ENCODE assay signal across 15 cellular contexts in genomic region chr5:180133060-180133459, GRCh38.
"Had no signal": no experiment of that assay in that cellular context is flagged by ENCODE, and none has a peak within 500 bp of the region (broad histone marks: within the 10 kb centered on the region; RNA-seq: fewer than 3 reads in every experiment).

No MANE protein-coding gene starts in this region.

- H3K36me3 Mint-ChIP-seq: activated naive CD8-positive, alpha-beta T cell; neural progenitor cell; stimulated activated effector memory CD8-positive, alpha-beta T cell treated with anti-CD3 and anti-CD28 coated beads, Interleukin-12 subunit alpha, Interleukin-12 subunit beta, amount 100 ng/mL, for 72 hours; T-cell had no signal

- ATAC-seq: stimulated activated effector memory CD8-positive, alpha-beta T cell treated with anti-CD3 and anti-CD28 coated beads, Interleukin-12 subunit alpha, Interleukin-12 subunit beta, amount 100 ng/mL, for 72 hours; T-cell had no signal

- H3K27me3 Mint-ChIP-seq: activated CD4-positive, alpha-beta memory T cell treated with anti-CD3 and anti-CD28 coated beads, Interleukin-2, amount 10 ng/mL, durations not matched to agents 7 days and 5 days had no signal

- H3K27me3 ChIP-seq: dorsolateral prefrontal cortex, neural progenitor cell had no signal

- H3K4me3 Mint-ChIP-seq: activated CD4-positive, alpha-beta memory T cell treated with anti-CD3 and anti-CD28 coated beads, Interleukin-2, amount 10 ng/mL, durations not matched to agents 7 days and 5 days; activated naive CD8-positive, alpha-beta T cell; neural progenitor cell; stimulated activated effector memory CD8-positive, alpha-beta T cell treated with anti-CD3 and anti-CD28 coated beads, Interleukin-12 subunit alpha, Interleukin-12 subunit beta, amount 100 ng/mL, for 72 hours; T-cell had no signal

- H3K36me3 ChIP-seq: brain microvascular endothelial cell, esophagus squamous epithelium, neural progenitor cell had no signal

- H3K27ac ChIP-seq: brain microvascular endothelial cell, esophagus squamous epithelium, neural progenitor cell, SK-N-MC, VCaP had no signal

- DNase-seq: activated CD4-positive, alpha-beta memory T cell treated with anti-CD3 and anti-CD28 coated beads, Interleukin-2, amount 10 ng/mL, durations not matched to agents 7 days and 5 days; amygdala; brain microvascular endothelial cell; cerebellar nuclear complex; esophagus squamous epithelium; foreskin fibroblast; mesendoderm; small intestine had no signal

- H3K9me3 Mint-ChIP-seq: activated CD4-positive, alpha-beta memory T cell treated with anti-CD3 and anti-CD28 coated beads, Interleukin-2, amount 10 ng/mL, durations not matched to agents 7 days and 5 days; neural progenitor cell; stimulated activated effector memory CD8-positive, alpha-beta T cell treated with anti-CD3 and anti-CD28 coated beads, Interleukin-12 subunit alpha, Interleukin-12 subunit beta, amount 100 ng/mL, for 72 hours; T-cell had no signal

- H3K27ac Mint-ChIP-seq: activated CD4-positive, alpha-beta memory T cell treated with anti-CD3 and anti-CD28 coated beads, Interleukin-2, amount 10 ng/mL, durations not matched to agents 7 days and 5 days; activated naive CD8-positive, alpha-beta T cell; neural progenitor cell; stimulated activated effector memory CD8-positive, alpha-beta T cell treated with anti-CD3 and anti-CD28 coated beads, Interleukin-12 subunit alpha, Interleukin-12 subunit beta, amount 100 ng/mL, for 72 hours; T-cell had no signal

- H3K4me3 ChIP-seq: dorsolateral prefrontal cortex, esophagus squamous epithelium, neural progenitor cell, SK-N-MC had no signal

- H3K4me1 ChIP-seq: neural progenitor cell had no signal

- H3K9me3 ChIP-seq: esophagus squamous epithelium had no signal
